In the genomic region with DNA sequence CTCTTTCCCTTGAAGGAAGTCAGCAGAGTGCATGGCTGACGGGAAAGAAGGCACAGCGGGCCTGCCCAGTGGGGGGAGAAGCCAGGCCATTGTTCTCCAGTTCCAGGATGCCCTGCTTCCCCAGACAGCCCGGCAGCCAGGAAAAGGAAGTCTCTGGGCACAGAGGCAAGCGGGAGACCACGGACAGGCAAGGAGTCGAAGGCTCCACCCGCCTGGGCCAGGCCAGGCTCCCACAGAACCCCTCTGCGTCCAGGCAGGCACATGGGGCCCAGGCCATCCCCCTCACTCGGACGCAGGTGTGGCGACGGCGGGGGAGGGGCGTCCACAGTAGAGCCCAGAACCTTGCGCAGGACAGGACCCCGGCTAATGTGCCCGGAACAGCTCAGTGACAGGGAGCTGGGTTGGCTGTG, we compare ENCODE assay signal across 14 cellular contexts. TPM values are rescaled to one million over a fixed set of nuclear protein-coding genes. Genes with fewer than 3 reads are reported as not detected.
DNase-seq lines count a peak whose midpoint lies in the region; ATAC-seq and TF ChIP-seq lines count a peak whose summit lies in the region.
"Had no signal": no experiment of that assay in that cellular context is flagged by ENCODE, and none has a peak within 500 bp of the region (broad histone marks: within the 10 kb centered on the region; RNA-seq: fewer than 3 reads in every experiment).

No MANE protein-coding gene starts in this region.

- no peak overlapping the region for H2AFZ ChIP-seq in mammary epithelial cell (ENCODE audit: low read depth, low read length)

- no TSS peak for BruUV-seq in mammary epithelial cell (replicated peaks; lab: Mats Ljungman, UMichigan)

- H3K27me3 ChIP-seq in breast epithelium (no peaks in the 10 kb centered on the region), mammary epithelial cell (ENCODE audit: insufficient read depth, low read length) (no peaks in the 10 kb centered on the region), esophagus squamous epithelium (no peaks in the 10 kb centered on the region)

- H3K4me3 ChIP-seq in breast epithelium, result no peak overlapping the region
- no peak overlapping the region for H3K4me3 ChIP-seq in mammary epithelial cell (replicated peaks in 1 of 3; ENCODE audit: insufficient read depth in 1 of 3, low read depth in 2 of 3, low read length in 3 of 3)
- H3K4me3 ChIP-seq in esophagus squamous epithelium, result no peak overlapping the region

- dilution Hi-C loops in mammary epithelial cell (cut with HindIII; ENCODE audit: low sequenced_read_pairs), result no loop called here

- DNase-seq in breast epithelium (ENCODE audit: low spot score in 2 of 2), result no peak
- DNase-seq in mammary epithelial cell, result no peak
- no peak for DNase-seq in esophagus squamous epithelium (lab: John Stamatoyannopoulos, UW)
- DNase-seq in neural crest cell (ENCODE audit: low read depth, low spot score), result no peak
- DNase-seq in NCI-H2081 treated with DMSO at 0.1 percent for 48 hours (lab: John Stamatoyannopoulos, UW), result no peak
- DNase-seq in DMS53 (lab: John Stamatoyannopoulos, UW), result no peak
- no peak for DNase-seq in HEK293T (ENCODE audit: extremely low spot score)
- DNase-seq: activated CD8-positive, alpha-beta T cell treated with anti-CD3 and anti-CD28 coated beads for 36 hours; Calu3; effector CD4-positive, alpha-beta T cell had no signal

- H3K36me3 Mint-ChIP-seq in neural crest cell (ENCODE audit: low read depth), result no peaks in the 10 kb centered on the region
- H3K36me3 Mint-ChIP-seq: activated naive CD4-positive, alpha-beta T cell treated with anti-CD3 and anti-CD28 coated beads, Interleukin-2, amount 50 U/mL, for 72 hours had no signal

- TF ChIP-seq POLR2A in breast epithelium (IDR thresholded peaks at IDR 0.05) (no peak), esophagus squamous epithelium (IDR thresholded peaks at IDR 0.05) (no peak)

- no peaks in the 10 kb centered on the region for H3K9me3 ChIP-seq in breast epithelium
- no peaks in the 10 kb centered on the region for H3K9me3 ChIP-seq in mammary epithelial cell (replicated peaks; ENCODE audit: insufficient read depth, low read length)
- H3K9me3 ChIP-seq in esophagus squamous epithelium, result no peaks in the 10 kb centered on the region

- WGBS in mammary epithelial cell (ENCODE audit: low coverage, missing lambda C conversion rate), result 74% methylated on average over 17 of the region's 17 CpGs
- no CpG with 5 or more reads among the region's 17 CpGs for WGBS in esophagus squamous epithelium, 2 donors

- no peak overlapping the region for H3K4me2 ChIP-seq in mammary epithelial cell (ENCODE audit: insufficient read depth, low read depth, low read length)
- H3K4me2 ChIP-seq: KMS-11 had no signal

- intact Hi-C loops in breast epithelium (cut with DNase I; ENCODE audit: low total_unique reads), result no loop called here
- intact Hi-C loops in mammary epithelial cell (cut with micrococcal nuclease), result no loop called here
- intact Hi-C loops in esophagus squamous epithelium (cut with DNase I), result no loop called here

- H3K9ac ChIP-seq in mammary epithelial cell (ENCODE audit: insufficient read depth, low read length), result no peak overlapping the region
- H3K9ac ChIP-seq: KMS-11 had no signal

- no peaks in the 10 kb centered on the region for H3K9me3 Mint-ChIP-seq in neural crest cell
- H3K9me3 Mint-ChIP-seq: activated CD8-positive, alpha-beta T cell treated with anti-CD3 and anti-CD28 coated beads for 36 hours; activated naive CD4-positive, alpha-beta T cell treated with anti-CD3 and anti-CD28 coated beads, Interleukin-2, amount 50 U/mL, for 72 hours; T-helper 1 cell treated with Interleukin-12 subunit alpha and Interleukin-12 subunit beta and Interleukin-4 antibody, amounts not matched to agents 30 μg/mL and 1 μg/mL, for 36 hours had no signal

- H3K27ac Mint-ChIP-seq in neural crest cell (ENCODE audit: unreplicated experiment), result peak overlapping the region; percentile 50
- H3K27ac Mint-ChIP-seq: activated CD8-positive, alpha-beta T cell treated with anti-CD3 and anti-CD28 coated beads for 36 hours; activated naive CD4-positive, alpha-beta T cell treated with anti-CD3 and anti-CD28 coated beads, Interleukin-2, amount 50 U/mL, for 72 hours; T-helper 1 cell treated with Interleukin-12 subunit alpha and Interleukin-12 subunit beta and Interleukin-4 antibody, amounts not matched to agents 30 μg/mL and 1 μg/mL, for 36 hours had no signal

- CTCF ChIA-PET in mammary epithelial cell (lab: Charles Lee; ENCODE audit: low non-redundant PET) (no interaction called here), HEK293T (lab: Yijun Ruan, JAX) (interaction anchor here (0.6 kb wide), 1 partner anchor 84 kb away, joined by 4 read pairs; no protein-coding TSS in a partner anchor)

- peaks cover 4% of the 10 kb centered on the region for H3K4me1 Mint-ChIP-seq in neural crest cell

- no peak for TF ChIP-seq CTCF in breast epithelium (IDR thresholded peaks at IDR 0.05)
- TF ChIP-seq CTCF in mammary epithelial cell (conservative IDR thresholded peaks at IDR 0.05 in 1 of 2, IDR thresholded peaks at IDR 0.05 in 1 of 2; ENCODE audit: extremely low read depth in 1 of 2, insufficient read depth in 1 of 2, low read depth in 1 of 2, low read length in 2 of 2), result no peak
- no peak for TF ChIP-seq CTCF in esophagus squamous epithelium (IDR thresholded peaks at IDR 0.05)
- no peak for TF ChIP-seq CTCF in neural crest cell (conservative IDR thresholded peaks at IDR 0.05)

- H3K79me2 ChIP-seq in mammary epithelial cell (ENCODE audit: insufficient read depth, low read length), result no peaks in the 10 kb centered on the region

- no peak for ATAC-seq in GM19452 (IDR thresholded peaks at IDR 0.05; ENCODE audit: unreplicated experiment)
- ATAC-seq: activated CD8-positive, alpha-beta T cell treated with anti-CD3 and anti-CD28 coated beads for 36 hours; activated naive CD4-positive, alpha-beta T cell treated with anti-CD3 and anti-CD28 coated beads, Interleukin-2, amount 50 U/mL, for 72 hours had no signal

- POLR2A ChIA-PET in HEK293T (lab: Yijun Ruan, JAX), result no interaction called here

- H3K4me1 ChIP-seq in breast epithelium, result peaks cover 14 to 19% of the 10 kb centered on the region in 2 donors
- peaks cover 6% of the 10 kb centered on the region for H3K4me1 ChIP-seq in mammary epithelial cell (ENCODE audit: insufficient read depth, low read length)
- peaks cover 25 to 100% (median 45%) of the 10 kb centered on the region in 3 donors for H3K4me1 ChIP-seq in esophagus squamous epithelium

- no peaks in the 10 kb centered on the region for H3K27me3 Mint-ChIP-seq in neural crest cell (ENCODE audit: low read depth)
- H3K27me3 Mint-ChIP-seq: activated CD8-positive, alpha-beta T cell treated with anti-CD3 and anti-CD28 coated beads for 36 hours had no signal

- H3K4me3 Mint-ChIP-seq in neural crest cell, result no peak overlapping the region
- H3K4me3 Mint-ChIP-seq: activated CD8-positive, alpha-beta T cell treated with anti-CD3 and anti-CD28 coated beads for 36 hours; T-helper 1 cell treated with Interleukin-12 subunit alpha and Interleukin-12 subunit beta and Interleukin-4 antibody, amounts not matched to agents 30 μg/mL and 1 μg/mL, for 36 hours had no signal

- in situ Hi-C loops in mammary epithelial cell (cut with MboI; ENCODE audit: low sequenced_read_pairs in 2 of 2), result no loop called here

- peak overlapping the region; percentile 72 to 90 for H3K27ac ChIP-seq in breast epithelium
- no peak overlapping the region for H3K27ac ChIP-seq in mammary epithelial cell (ENCODE audit: insufficient read depth, low read depth, low read length)
- peak overlapping the region; percentile 47 to 90 (median 76) for H3K27ac ChIP-seq in esophagus squamous epithelium
- H3K27ac ChIP-seq: KMS-11 had no signal

- no peaks in the 10 kb centered on the region for H3K36me3 ChIP-seq in breast epithelium
- peaks cover 3% of the 10 kb centered on the region for H3K36me3 ChIP-seq in mammary epithelial cell (ENCODE audit: insufficient read depth, low read length)
- peaks cover 0 to 13% (median 0%) of the 10 kb centered on the region in 3 donors for H3K36me3 ChIP-seq in esophagus squamous epithelium

- H4K20me1 ChIP-seq in mammary epithelial cell (ENCODE audit: insufficient read depth, low read length), result no peaks in the 10 kb centered on the region

TF ChIP-seq in HEK293T, 16 proteins besides CTCF, POLR2A, EP300 and RAD21:
- no peak for TF ChIP-seq HDGF (IDR thresholded peaks at IDR 0.05; ENCODE audit: borderline replicate concordance)
- no peak for TF ChIP-seq ZNF384 (IDR thresholded peaks at IDR 0.05)
- TF ChIP-seq, protein P1, sequence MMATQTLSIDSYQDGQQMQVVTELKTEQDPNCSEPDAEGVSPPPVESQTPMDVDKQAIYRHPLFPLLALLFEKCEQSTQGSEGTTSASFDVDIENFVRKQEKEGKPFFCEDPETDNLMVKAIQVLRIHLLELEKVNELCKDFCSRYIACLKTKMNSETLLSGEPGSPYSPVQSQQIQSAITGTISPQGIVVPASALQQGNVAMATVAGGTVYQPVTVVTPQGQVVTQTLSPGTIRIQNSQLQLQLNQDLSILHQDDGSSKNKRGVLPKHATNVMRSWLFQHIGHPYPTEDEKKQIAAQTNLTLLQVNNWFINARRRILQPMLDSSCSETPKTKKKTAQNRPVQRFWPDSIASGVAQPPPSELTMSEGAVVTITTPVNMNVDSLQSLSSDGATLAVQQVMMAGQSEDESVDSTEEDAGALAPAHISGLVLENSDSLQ (IDR thresholded peaks at IDR 0.05), result no peak
- no peak for TF ChIP-seq FOXA1 (IDR thresholded peaks at IDR 0.05)
- no peak for TF ChIP-seq FOXK2 (IDR thresholded peaks at IDR 0.05)
- no peak for TF ChIP-seq NFRKB (IDR thresholded peaks at IDR 0.05)
- TF ChIP-seq L3MBTL2 (conservative IDR thresholded peaks at IDR 0.05), result no peak
- no peak for TF ChIP-seq FOXM1 (IDR thresholded peaks at IDR 0.05; ENCODE audit: borderline replicate concordance)

RNA-seq across cellular contexts. Expression of gene GPR146, which starts 8.7 kb away (rescaled TPM):
- total RNA-seq in breast epithelium, result 10 to 100 TPM; 24.1 to 56.8 (median 43.6) TPM
- total RNA-seq in mammary epithelial cell, result under 1 TPM; 0.17 to 0.61 TPM
- polyA plus RNA-seq in mammary epithelial cell, result 1.4 TPM
- not detected for polyA minus RNA-seq in mammary epithelial cell
- total RNA-seq in esophagus squamous epithelium, result 10 to 100 TPM in 1 of 4 donors, 1 to 10 TPM in 3; 1.1 to 12.8 (median 3.5) TPM
- 0.41 TPM in 1 of 2 replicates, not detected in the other for total RNA-seq in neural crest cell

RNA-seq across cellular contexts. Expression of gene GPER1, which starts 34.9 kb away (rescaled TPM):
- 1 to 10 TPM; 2.6 to 3.3 (median 3.2) TPM for total RNA-seq in breast epithelium
- under 1 TPM; 0.33 to 0.45 TPM for total RNA-seq in mammary epithelial cell
- polyA plus RNA-seq in mammary epithelial cell, result 1.1 TPM
- 1.3 TPM for polyA minus RNA-seq in mammary epithelial cell
- 1 to 10 TPM in 3 of 4 donors, under 1 TPM in 1; 0.87 to 2.3 (median 1.5) TPM for total RNA-seq in esophagus squamous epithelium
- 0.91 and 1.1 TPM in 2 replicates for total RNA-seq in neural crest cell
- total RNA-seq: activated naive CD4-positive, alpha-beta T cell treated with anti-CD3 and anti-CD28 coated beads, Interleukin-2, amount 50 U/mL, for 72 hours had no signal
